ENCODE assay signal across 8 cellular contexts in genomic region chr7:139034855-139035587, GRCh38. TPM values are rescaled to one million over a fixed set of nuclear protein-coding genes. Genes with fewer than 3 reads are reported as not detected.
DNase-seq lines count a peak whose midpoint lies in the region; ATAC-seq, FAIRE-seq and TF ChIP-seq lines count a peak whose summit lies in the region.

No MANE protein-coding gene starts in this region.

- peak overlapping the region; percentile 95 for H2AFZ ChIP-seq in keratinocyte (ENCODE audit: control insufficient read depth, low read length)

- H3K9me3 ChIP-seq in keratinocyte (ENCODE audit: control insufficient read depth, low read depth, low read length), result no peaks in the 10 kb centered on the region

- H3K4me3 ChIP-seq in brain microvascular endothelial cell (ENCODE audit: low read depth, low read length) (peak overlapping the region; percentile 73), keratinocyte (ENCODE audit: control insufficient read depth in 2 of 3, extremely low read depth in 1 of 3, insufficient read depth in 2 of 3, low read depth in 1 of 3, low read length in 3 of 3) (peak overlapping the region; percentile 63 to 79 (median 76))

- CTCF ChIA-PET in RWPE1 (lab: Yijun Ruan, JAX), result interaction anchor here (0.7 to 1.2 kb wide), 4 partner anchors 18 to 38 kb away, joined by 3 read pairs; no protein-coding TSS in a partner anchor

- H3K27me3 ChIP-seq in brain microvascular endothelial cell (replicated peaks) (no peaks in the 10 kb centered on the region), keratinocyte (ENCODE audit: control insufficient read depth, extremely low read depth, insufficient read depth, low read length) (no peaks in the 10 kb centered on the region)

- H3K4me1 ChIP-seq in keratinocyte (ENCODE audit: control insufficient read depth, extremely low read depth, insufficient read depth, low read length), result peaks cover 26% of the 10 kb centered on the region

- peaks cover 14% of the 10 kb centered on the region for H3K79me2 ChIP-seq in keratinocyte (ENCODE audit: control insufficient read depth, insufficient read depth, low read length)

- TF ChIP-seq CTCF in RWPE1 (conservative IDR thresholded peaks at IDR 0.05; ENCODE audit: low read depth) (no peak), brain microvascular endothelial cell (IDR thresholded peaks at IDR 0.05; ENCODE audit: low read depth, low read length, missing control alignments) (peak; percentile 24), keratinocyte (optimal IDR thresholded peaks at IDR 0.05 in 1 of 3, IDR thresholded peaks at IDR 0.05 in 1 of 3, conservative IDR thresholded peaks at IDR 0.05 in 1 of 3; ENCODE audit: extremely low read depth in 1 of 3, insufficient read depth in 2 of 3, low read length in 3 of 3) (peak in 1 of 3 experiments; percentile 42)

- H3K36me3 ChIP-seq in brain microvascular endothelial cell (replicated peaks), result peaks cover 14% of the 10 kb centered on the region
- H3K36me3 ChIP-seq in keratinocyte (ENCODE audit: control insufficient read depth in 2 of 2, extremely low read depth in 1 of 2, insufficient read depth in 2 of 2, low read length in 2 of 2), result peaks cover 3 to 8% of the 10 kb centered on the region in 2 experiments

- peak overlapping the region; percentile 76 for H3K9ac ChIP-seq in keratinocyte (ENCODE audit: control insufficient read depth, extremely low read depth, insufficient read depth, low read length)

- in situ Hi-C loops in brain microvascular endothelial cell (cut with HindIII; ENCODE audit: low pct_ligation_motif_present, low sequenced_read_pairs), result no loop called here

- POLR2A ChIA-PET in RWPE1 (lab: Yijun Ruan, JAX; ENCODE audit: low non-redundant PET), result no interaction called here

- dilution Hi-C loops in keratinocyte (cut with MboI; ENCODE audit: extremely low pct_ligation_motif_present, low sequenced_read_pairs), result no loop called here

- peak; percentile 75 for DNase-seq in AG08396 (ENCODE audit: low spot score)
- DNase-seq in RWPE1 (ENCODE audit: low spot score), result peak; percentile 34
- DNase-seq in brain microvascular endothelial cell, result peak; percentile 6
- no peak for DNase-seq in keratinocyte (ENCODE audit: low read depth, low spot score)
- DNase-seq in stimulated activated CD4-positive, alpha-beta T cell treated with anti-CD3 and anti-CD28 coated beads, Interleukin-4, amount 100 ng/mL, for 4 hours, result peak; percentile 38 to 40
- DNase-seq in midbrain (lab: John Stamatoyannopoulos, UW), result no peak

- H3K9me1 ChIP-seq in keratinocyte (ENCODE audit: control insufficient read depth, extremely low read depth, insufficient read depth, low read length), result no peaks in the 10 kb centered on the region

- peak overlapping the region; percentile 82 for H3K27ac ChIP-seq in RWPE1
- H3K27ac ChIP-seq in brain microvascular endothelial cell, result peak overlapping the region; percentile 21
- peak overlapping the region; percentile 54 for H3K27ac ChIP-seq in keratinocyte (ENCODE audit: control insufficient read depth, insufficient read depth, low read length)

- peak; percentile 33 for ATAC-seq in GM18867 (IDR thresholded peaks at IDR 0.05; ENCODE audit: unreplicated experiment)
- ATAC-seq in HG03103 (IDR thresholded peaks at IDR 0.05; ENCODE audit: low read depth, unreplicated experiment), result peak; percentile 32

- no peak for FAIRE-seq in keratinocyte (lab: Jason Lieb, UNC)

- H4K20me1 ChIP-seq in keratinocyte (ENCODE audit: control insufficient read depth, extremely low read depth, insufficient read depth, low read length), result no peaks in the 10 kb centered on the region

- H3K4me2 ChIP-seq in keratinocyte (ENCODE audit: control insufficient read depth, extremely low read depth, insufficient read depth, low read depth, low read length), result peak overlapping the region; percentile 91

RNA-seq across cellular contexts. Expression of gene ZC3HAV1L, which starts 0.8 kb away (rescaled TPM):
- 7.4 to 9.5 TPM (median 7.9 TPM) in 3 replicates for polyA plus RNA-seq in keratinocyte
- 0.40 TPM for polyA plus RNA-seq in keratinocyte (2011; ENCODE audit: low read depth)
- polyA plus RNA-seq in keratinocyte (2011; cell fraction: cytosol; rRNA removed), result 4.5 and 6.1 TPM in 2 replicates
- polyA plus RNA-seq in keratinocyte (2011; cell fraction: nucleus; rRNA removed), result 17.0 and 17.8 TPM in 2 replicates
- 2.2 and 4.8 TPM in 2 replicates for polyA plus RNA-seq in keratinocyte (2012; ENCODE audit: low replicate concordance)
- polyA minus RNA-seq in keratinocyte, result 6.3 to 9.6 TPM (median 7.8 TPM) in 3 replicates
- 18.0 TPM for polyA minus RNA-seq in keratinocyte (2011; cell fraction: cytosol; rRNA and poly(A)+ RNA removed)
- 13.8 and 17.1 TPM in 2 replicates for polyA minus RNA-seq in keratinocyte (2011; cell fraction: nucleus; rRNA and poly(A)+ RNA removed)

RNA-seq across cellular contexts. Expression of gene KIAA1549, which starts 53.8 kb away (rescaled TPM):
- polyA plus RNA-seq in keratinocyte, result 0.70 to 1.6 TPM (median 1.1 TPM) in 3 replicates
- polyA plus RNA-seq in keratinocyte (2011; ENCODE audit: low read depth), result 0.29 TPM
- polyA plus RNA-seq in keratinocyte (2011; cell fraction: cytosol; rRNA removed), result 1.2 and 1.3 TPM in 2 replicates
- 4.9 and 5.1 TPM in 2 replicates for polyA plus RNA-seq in keratinocyte (2011; cell fraction: nucleus; rRNA removed)
- polyA plus RNA-seq in keratinocyte (2012; ENCODE audit: low replicate concordance), result 0.48 and 2.4 TPM in 2 replicates
- polyA minus RNA-seq in keratinocyte, result 2.4 to 9.1 TPM (median 3.1 TPM) in 3 replicates
- 1.9 TPM for polyA minus RNA-seq in keratinocyte (2011; cell fraction: cytosol; rRNA and poly(A)+ RNA removed)
- polyA minus RNA-seq in keratinocyte (2011; cell fraction: nucleus; rRNA and poly(A)+ RNA removed), result 5.7 and 10.0 TPM in 2 replicates

Comparison
In these comparisons a context has a peak if more than half of its experiments do, and no peak if none do; other contexts are left out.
1. DNase-seq: peak in AG08396 (single experiment), RWPE1 (single experiment), brain microvascular endothelial cell (single experiment) and stimulated activated CD4-positive, alpha-beta T cell treated with anti-CD3 and anti-CD28 coated beads, Interleukin-4, amount 100 ng/mL, for 4 hours (2 of 2); none in keratinocyte (single experiment) and midbrain (single experiment).
2. H3K27ac ChIP-seq: peak in every context shown above with its lines; median percentile 82 in RWPE1; 54 in keratinocyte; 21 in brain microvascular endothelial cell.